Comparison of ENCODE assay signal across 9 cellular contexts in the genomic region with DNA sequence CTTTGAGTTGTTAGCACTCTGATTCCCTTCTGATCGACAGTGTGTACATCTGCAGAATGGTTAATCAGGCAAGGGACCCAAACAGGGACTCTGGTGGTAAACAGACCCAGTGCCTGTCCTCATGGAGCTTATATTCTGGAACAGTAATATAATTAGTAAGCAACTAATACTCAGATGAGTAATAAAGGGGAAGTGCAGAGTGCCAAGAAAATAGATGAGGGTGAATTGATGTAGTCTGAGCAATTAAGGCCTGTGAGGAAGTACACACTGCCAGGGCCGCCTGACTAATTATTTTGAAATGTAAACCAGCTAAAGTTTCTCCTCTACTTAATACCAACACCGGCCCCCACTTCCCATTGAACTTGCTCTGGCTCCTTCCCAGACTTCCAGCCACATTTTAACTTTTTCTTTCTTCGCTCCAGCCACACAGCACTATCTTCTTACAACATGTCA. TPM values are rescaled to one million over a fixed set of nuclear protein-coding genes. Genes with fewer than 3 reads are reported as not detected.
DNase-seq lines count a peak whose midpoint lies in the region; ATAC-seq and TF ChIP-seq lines count a peak whose summit lies in the region.
"Had no signal": no experiment of that assay in that cellular context is flagged by ENCODE, and none has a peak within 500 bp of the region (broad histone marks: within the 10 kb centered on the region; RNA-seq: fewer than 3 reads in every experiment).

No MANE protein-coding gene starts in this region.

- H3K27me3 ChIP-seq in esophagus squamous epithelium = no peaks in the 10 kb centered on the region
- no peaks in the 10 kb centered on the region for H3K27me3 ChIP-seq in right lobe of liver
- H3K27me3 ChIP-seq: ovary had no signal

- H3K27ac ChIP-seq in esophagus squamous epithelium (peak overlapping the region; percentile 7 to 70 (median 64)), right lobe of liver (no peak overlapping the region)
- H3K27ac ChIP-seq: ovary had no signal

- H3K36me3 ChIP-seq in esophagus squamous epithelium (peaks cover 0 to 25% (median 0%) of the 10 kb centered on the region in 3 donors), right lobe of liver (no peaks in the 10 kb centered on the region)
- H3K36me3 ChIP-seq: ovary had no signal

- DNase-seq in EL = peak; percentile 94
- peak; percentile 90 for DNase-seq in RKO (ENCODE audit: low spot score)
- DNase-seq in esophagus squamous epithelium (lab: John Stamatoyannopoulos, UW) = no peak
- DNase-seq in retinal pigment epithelial cell (ENCODE audit: low read depth) = peak; percentile 75
- DNase-seq in NCI-H1436 (lab: John Stamatoyannopoulos, UW) = no peak
- no peak for DNase-seq in lower leg skin (ENCODE audit: low spot score in 2 of 2)
- DNase-seq in right lobe of liver = no peak

- H3K9me3 ChIP-seq in esophagus squamous epithelium = peaks cover 0 to 6% (median 0%) of the 10 kb centered on the region in 3 donors
- no peaks in the 10 kb centered on the region for H3K9me3 ChIP-seq in right lobe of liver
- H3K9me3 ChIP-seq: ovary had no signal

- no peak for TF ChIP-seq CTCF in esophagus squamous epithelium (IDR thresholded peaks at IDR 0.05)
- no peak for TF ChIP-seq CTCF in retinal pigment epithelial cell (conservative IDR thresholded peaks at IDR 0.05; ENCODE audit: low read depth, low read length)
- no peak for TF ChIP-seq CTCF in lower leg skin (IDR thresholded peaks at IDR 0.05)
- TF ChIP-seq CTCF in right lobe of liver (IDR thresholded peaks at IDR 0.05) = no peak

- ATAC-seq in HG03280 (IDR thresholded peaks at IDR 0.05; ENCODE audit: unreplicated experiment) (no peak), right lobe of liver (no peak)

- TF ChIP-seq POLR2A in esophagus squamous epithelium (IDR thresholded peaks at IDR 0.05) = no peak
- no peak for TF ChIP-seq POLR2A in lower leg skin (IDR thresholded peaks at IDR 0.05)
- TF ChIP-seq POLR2A in right lobe of liver (IDR thresholded peaks at IDR 0.05) = no peak

- intact Hi-C loops in esophagus squamous epithelium (cut with DNase I) = no loop called here
- intact Hi-C loops in lower leg skin (cut with DNase I; ENCODE audit: low total_unique reads) = no loop called here
- intact Hi-C loops in right lobe of liver (cut with DNase I) = no loop called here

- 27 to 31% methylated on average over 4 of the region's 4 CpGs for WGBS in esophagus squamous epithelium, 2 donors
- WGBS in lower leg skin, 2 donors = 43 to 50% methylated on average over 4 of the region's 4 CpGs
- 78% methylated on average over 4 of the region's 4 CpGs for WGBS in right lobe of liver (ENCODE audit: insufficient coverage, low coverage, low lambda C conversion rate, missing lambda C conversion rate)

- H3K4me3 ChIP-seq in esophagus squamous epithelium (no peak overlapping the region), retinal pigment epithelial cell (ENCODE audit: low read length) (no peak overlapping the region), lower leg skin (ENCODE audit: low read depth, poor library complexity, severe bottlenecking) (no peak overlapping the region), right lobe of liver (no peak overlapping the region)
- H3K4me3 ChIP-seq: ovary had no signal

- peaks cover 24 to 42% (median 28%) of the 10 kb centered on the region in 3 donors for H3K4me1 ChIP-seq in esophagus squamous epithelium
- peaks cover 0 to 32% (median 5%) of the 10 kb centered on the region in 4 donors for H3K4me1 ChIP-seq in right lobe of liver

RNA-seq across cellular contexts. Expression of gene DHX29, which starts 4.2 kb away (rescaled TPM):
- total RNA-seq in esophagus squamous epithelium (10 to 100 TPM; 14.8 to 26.7 (median 26.4) TPM), lower leg skin (10 to 100 TPM; 24.2 to 27.9 (median 25.4) TPM), right lobe of liver (10 to 100 TPM; 10.8 to 18.2 (median 14.7) TPM)

RNA-seq across cellular contexts. Expression of gene MTREX, which starts 4.5 kb away (rescaled TPM):
- total RNA-seq in esophagus squamous epithelium (10 to 100 TPM; 63.9 to 79.3 (median 72.2) TPM), lower leg skin (10 to 100 TPM; 50.7 to 68.3 (median 64.1) TPM), right lobe of liver (10 to 100 TPM; 24.7 to 42.4 (median 31.9) TPM)

Comparison
In these comparisons a context has a peak if more than half of its experiments do, and no peak if none do; other contexts are left out.
1. DNase-seq: peak in EL (single experiment), RKO (single experiment) and retinal pigment epithelial cell (single experiment); none in esophagus squamous epithelium (single experiment), NCI-H1436 (single experiment), lower leg skin (0 of 2) and right lobe of liver (0 of 3).
2. H3K27ac ChIP-seq: peak in esophagus squamous epithelium (4 of 4); none in right lobe of liver (0 of 3).